ENCODE assay signal across 11 cellular contexts in the genomic region with DNA sequence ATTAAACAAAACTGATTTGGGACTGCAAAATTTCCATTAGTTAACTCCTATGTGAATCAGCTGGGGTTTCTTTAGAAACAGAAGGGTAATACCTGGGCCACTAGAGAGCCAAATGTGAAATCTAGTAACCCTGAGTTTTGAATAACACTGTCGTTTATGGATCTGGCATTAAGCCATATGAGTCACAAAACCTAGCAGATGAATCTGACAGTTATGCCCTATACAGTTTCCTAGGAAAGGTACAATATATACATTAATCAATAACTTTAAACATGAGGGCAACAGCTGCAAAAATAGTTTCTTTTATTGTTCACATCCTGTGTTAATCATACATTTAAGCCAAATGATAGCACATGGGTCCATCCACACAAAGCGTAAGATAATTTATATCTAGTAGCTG. TPM values are rescaled to one million over a fixed set of nuclear protein-coding genes. Genes with fewer than 3 reads are reported as not detected.
A peak's percentile ranks its signal among the peaks of the same experiment; 100 is the strongest.
DNase-seq lines count a peak whose midpoint lies in the region; ATAC-seq and TF ChIP-seq lines count a peak whose summit lies in the region.
"Had no signal": no experiment of that assay in that cellular context is flagged by ENCODE, and none has a peak within 500 bp of the region (broad histone marks: within the 10 kb centered on the region; RNA-seq: fewer than 3 reads in every experiment).

No MANE protein-coding gene starts in this region.

- H2AFZ ChIP-seq in SK-N-SH (ENCODE audit: low read depth) = no peak overlapping the region

- no peaks in the 10 kb centered on the region for H3K36me3 ChIP-seq in SK-N-SH (replicated peaks in 1 of 2; ENCODE audit: control insufficient read depth in 1 of 2, insufficient read depth in 2 of 2, low read length in 1 of 2)
- no peaks in the 10 kb centered on the region for H3K36me3 ChIP-seq in effector memory CD4-positive, alpha-beta T cell (ENCODE audit: control insufficient read depth, insufficient read depth, low read length)
- no peaks in the 10 kb centered on the region for H3K36me3 ChIP-seq in right lobe of liver

- H3K9me3 ChIP-seq in SK-N-SH = no peaks in the 10 kb centered on the region
- H3K9me3 ChIP-seq in effector memory CD4-positive, alpha-beta T cell (ENCODE audit: control insufficient read depth, low read length) = no peaks in the 10 kb centered on the region
- H3K9me3 ChIP-seq in right lobe of liver = no peaks in the 10 kb centered on the region

- intact Hi-C loops in right lobe of liver (cut with DNase I) = no loop called here

- H3K79me2 ChIP-seq in SK-N-SH (ENCODE audit: insufficient read depth) = peaks cover 16% of the 10 kb centered on the region

- H3K9me2 ChIP-seq in SK-N-SH = no peaks in the 10 kb centered on the region

- H3K9ac ChIP-seq in SK-N-SH = no peak overlapping the region

- CTCF ChIA-PET in SK-N-SH (lab: Yijun Ruan, JAX) = no interaction called here

- TF ChIP-seq CTCF in SK-N-SH (IDR thresholded peaks at IDR 0.05) (no peak), right lobe of liver (IDR thresholded peaks at IDR 0.05) (no peak)

- H3K4me2 ChIP-seq in SK-N-SH = no peak overlapping the region

- H3K27ac ChIP-seq in SK-N-SH (ENCODE audit: low read depth in 2 of 2, low read length in 1 of 2) (peak overlapping the region in 1 of 2 experiments; percentile 20; a peak in 2 of 4 replicates), right lobe of liver (no peak overlapping the region)
- H3K27ac ChIP-seq in effector memory CD4-positive, alpha-beta T cell (ENCODE audit: insufficient read depth, low read length, poor library complexity, severe bottlenecking) = no peak overlapping the region

- no peak for TF ChIP-seq RAD21 in SK-N-SH (IDR thresholded peaks at IDR 0.05; ENCODE audit: low read length)

- no peak overlapping the region for H3K4me3 ChIP-seq in SK-N-SH (ENCODE audit: low read depth in 2 of 2, low read length in 1 of 2)
- H3K4me3 ChIP-seq in effector memory CD4-positive, alpha-beta T cell (ENCODE audit: insufficient read depth, low read depth, low read length, poor library complexity, severe bottlenecking) = no peak overlapping the region
- no peak overlapping the region for H3K4me3 ChIP-seq in right lobe of liver

- H3K27me3 ChIP-seq in SK-N-SH (ENCODE audit: insufficient read depth) = no peaks in the 10 kb centered on the region
- H3K27me3 ChIP-seq in effector memory CD4-positive, alpha-beta T cell (replicated peaks; ENCODE audit: control insufficient read depth, insufficient read depth, low read length, poor library complexity, severe bottlenecking) = no peaks in the 10 kb centered on the region
- H3K27me3 ChIP-seq in right lobe of liver = no peaks in the 10 kb centered on the region

- H3K4me1 ChIP-seq in SK-N-SH (ENCODE audit: control insufficient read depth in 1 of 2, insufficient read depth in 2 of 2, low read depth in 1 of 2, low read length in 1 of 2) (peaks cover 11 to 33% of the 10 kb centered on the region in 2 experiments; a peak in 3 of 4 replicates), right lobe of liver (no peaks in the 10 kb centered on the region)
- H3K4me1 ChIP-seq in effector memory CD4-positive, alpha-beta T cell (ENCODE audit: control insufficient read depth, insufficient read depth, low read length, poor library complexity, severe bottlenecking) = no peaks in the 10 kb centered on the region

- POLR2A ChIA-PET in SK-N-SH (lab: Yijun Ruan, JAX) = no interaction called here

- TF ChIP-seq POLR2A in right lobe of liver (IDR thresholded peaks at IDR 0.05) = no peak

- H3F3A ChIP-seq in SK-N-SH (replicated peaks; ENCODE audit: insufficient read depth) = peaks cover 28% of the 10 kb centered on the region

- 36% methylated on average over 2 of the region's 2 CpGs for WGBS in SK-N-SH (ENCODE audit: low lambda C conversion rate)
- WGBS in right lobe of liver (ENCODE audit: insufficient coverage, low coverage, low lambda C conversion rate, missing lambda C conversion rate) = 63% methylated on average over 2 of the region's 2 CpGs

- peak; percentile 55 for ATAC-seq in GM21528 (IDR thresholded peaks at IDR 0.05; ENCODE audit: low FRiP score, unreplicated experiment)
- no peak for ATAC-seq in right lobe of liver
- no peak for ATAC-seq in GM18873 (IDR thresholded peaks at IDR 0.05; ENCODE audit: low FRiP score, unreplicated experiment)

- DNase-seq in NCI-H1105 (lab: John Stamatoyannopoulos, UW) (peak; percentile 40), SK-N-SH (no peak), myocyte (ENCODE audit: low read depth) (peak; percentile 46), UCSD-AML1 (lab: John Stamatoyannopoulos, UW; ENCODE audit: unreplicated experiment) (no peak), right lobe of liver (no peak)
- DNase-seq in effector memory CD4-positive, alpha-beta T cell = no peak
- DNase-seq: activated CD4-positive, alpha-beta memory T cell treated with anti-CD3 and anti-CD28 coated beads for 36 hours; islet precursor cell; NK-92 treated with Interleukin-12 subunit alpha and Interleukin-12 subunit beta, amount 100 ng/mL, for 24 hours had no signal

- H4K20me1 ChIP-seq in SK-N-SH (ENCODE audit: insufficient read depth) = peaks cover 4% of the 10 kb centered on the region; the same call in 1 of the 2 replicates

- no peak for TF ChIP-seq EP300 in SK-N-SH (IDR thresholded peaks at IDR 0.05; ENCODE audit: borderline replicate concordance in 1 of 2, low read depth in 1 of 2, low read length in 1 of 2)

TF ChIP-seq in SK-N-SH, 30 proteins besides CTCF, POLR2A, EP300 and RAD21 (continues in another document):
- no peak for TF ChIP-seq FOXJ3 (CRISPR knock-in tag; IDR thresholded peaks at IDR 0.05)
- peak; percentile 44; the same call in 1 of the 2 replicates for TF ChIP-seq FOSL2 (IDR thresholded peaks at IDR 0.05; ENCODE audit: borderline replicate concordance, low read depth)
- TF ChIP-seq CHD2 (IDR thresholded peaks at IDR 0.05; ENCODE audit: low read length, partially characterized antibody) = no peak
- no peak for TF ChIP-seq TAF1 (IDR thresholded peaks at IDR 0.05; ENCODE audit: borderline replicate concordance, low read depth, low read length)
- TF ChIP-seq, protein P1, sequence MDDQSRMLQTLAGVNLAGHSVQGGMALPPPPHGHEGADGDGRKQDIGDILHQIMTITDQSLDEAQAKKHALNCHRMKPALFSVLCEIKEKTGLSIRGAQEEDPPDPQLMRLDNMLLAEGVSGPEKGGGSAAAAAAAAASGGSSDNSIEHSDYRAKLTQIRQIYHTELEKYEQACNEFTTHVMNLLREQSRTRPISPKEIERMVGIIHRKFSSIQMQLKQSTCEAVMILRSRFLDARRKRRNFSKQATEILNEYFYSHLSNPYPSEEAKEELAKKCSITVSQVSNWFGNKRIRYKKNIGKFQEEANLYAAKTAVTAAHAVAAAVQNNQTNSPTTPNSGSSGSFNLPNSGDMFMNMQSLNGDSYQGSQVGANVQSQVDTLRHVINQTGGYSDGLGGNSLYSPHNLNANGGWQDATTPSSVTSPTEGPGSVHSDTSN (IDR thresholded peaks at IDR 0.05) = 0 out of 2 replicates have a peak, but pooled peaks have one; percentile 36
- TF ChIP-seq NFIC (IDR thresholded peaks at IDR 0.05; ENCODE audit: borderline replicate concordance) = peak; percentile 74
- TF ChIP-seq, protein P2, sequence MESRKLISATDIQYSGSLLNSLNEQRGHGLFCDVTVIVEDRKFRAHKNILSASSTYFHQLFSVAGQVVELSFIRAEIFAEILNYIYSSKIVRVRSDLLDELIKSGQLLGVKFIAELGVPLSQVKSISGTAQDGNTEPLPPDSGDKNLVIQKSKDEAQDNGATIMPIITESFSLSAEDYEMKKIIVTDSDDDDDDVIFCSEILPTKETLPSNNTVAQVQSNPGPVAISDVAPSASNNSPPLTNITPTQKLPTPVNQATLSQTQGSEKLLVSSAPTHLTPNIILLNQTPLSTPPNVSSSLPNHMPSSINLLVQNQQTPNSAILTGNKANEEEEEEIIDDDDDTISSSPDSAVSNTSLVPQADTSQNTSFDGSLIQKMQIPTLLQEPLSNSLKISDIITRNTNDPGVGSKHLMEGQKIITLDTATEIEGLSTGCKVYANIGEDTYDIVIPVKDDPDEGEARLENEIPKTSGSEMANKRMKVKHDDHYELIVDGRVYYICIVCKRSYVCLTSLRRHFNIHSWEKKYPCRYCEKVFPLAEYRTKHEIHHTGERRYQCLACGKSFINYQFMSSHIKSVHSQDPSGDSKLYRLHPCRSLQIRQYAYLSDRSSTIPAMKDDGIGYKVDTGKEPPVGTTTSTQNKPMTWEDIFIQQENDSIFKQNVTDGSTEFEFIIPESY (IDR thresholded peaks at IDR 0.05; ENCODE audit: borderline replicate concordance, low read depth) = no peak
- TF ChIP-seq, protein P3, sequence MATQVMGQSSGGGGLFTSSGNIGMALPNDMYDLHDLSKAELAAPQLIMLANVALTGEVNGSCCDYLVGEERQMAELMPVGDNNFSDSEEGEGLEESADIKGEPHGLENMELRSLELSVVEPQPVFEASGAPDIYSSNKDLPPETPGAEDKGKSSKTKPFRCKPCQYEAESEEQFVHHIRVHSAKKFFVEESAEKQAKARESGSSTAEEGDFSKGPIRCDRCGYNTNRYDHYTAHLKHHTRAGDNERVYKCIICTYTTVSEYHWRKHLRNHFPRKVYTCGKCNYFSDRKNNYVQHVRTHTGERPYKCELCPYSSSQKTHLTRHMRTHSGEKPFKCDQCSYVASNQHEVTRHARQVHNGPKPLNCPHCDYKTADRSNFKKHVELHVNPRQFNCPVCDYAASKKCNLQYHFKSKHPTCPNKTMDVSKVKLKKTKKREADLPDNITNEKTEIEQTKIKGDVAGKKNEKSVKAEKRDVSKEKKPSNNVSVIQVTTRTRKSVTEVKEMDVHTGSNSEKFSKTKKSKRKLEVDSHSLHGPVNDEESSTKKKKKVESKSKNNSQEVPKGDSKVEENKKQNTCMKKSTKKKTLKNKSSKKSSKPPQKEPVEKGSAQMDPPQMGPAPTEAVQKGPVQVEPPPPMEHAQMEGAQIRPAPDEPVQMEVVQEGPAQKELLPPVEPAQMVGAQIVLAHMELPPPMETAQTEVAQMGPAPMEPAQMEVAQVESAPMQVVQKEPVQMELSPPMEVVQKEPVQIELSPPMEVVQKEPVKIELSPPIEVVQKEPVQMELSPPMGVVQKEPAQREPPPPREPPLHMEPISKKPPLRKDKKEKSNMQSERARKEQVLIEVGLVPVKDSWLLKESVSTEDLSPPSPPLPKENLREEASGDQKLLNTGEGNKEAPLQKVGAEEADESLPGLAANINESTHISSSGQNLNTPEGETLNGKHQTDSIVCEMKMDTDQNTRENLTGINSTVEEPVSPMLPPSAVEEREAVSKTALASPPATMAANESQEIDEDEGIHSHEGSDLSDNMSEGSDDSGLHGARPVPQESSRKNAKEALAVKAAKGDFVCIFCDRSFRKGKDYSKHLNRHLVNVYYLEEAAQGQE (IDR thresholded peaks at IDR 0.05; ENCODE audit: low read depth, low read length) = no peak
- peak; percentile 50 for TF ChIP-seq TCF12 (IDR thresholded peaks at IDR 0.05)

RNA-seq across cellular contexts. Expression of a gene that starts 56.9 kb away (rescaled TPM):
- 507 and 662 TPM in 2 replicates for polyA plus RNA-seq in SK-N-SH (2012; rRNA removed)
- polyA plus RNA-seq in SK-N-SH (2012; cell fraction: cytosol; rRNA removed) = 705 and 812 TPM in 2 replicates
- 426 and 472 TPM in 2 replicates for polyA plus RNA-seq in SK-N-SH (2012; cell fraction: nucleus; rRNA removed)
- total RNA-seq in myocyte (235 and 319 TPM in 2 replicates), right lobe of liver (10 to 100 TPM; 10.9 to 22.7 (median 16.8) TPM)
- 216 TPM for polyA plus RNA-seq in myocyte (2012)

Comparison
In these comparisons a context has a peak if more than half of its experiments do, and no peak if none do; other contexts are left out.
1. DNase-seq: peak in NCI-H1105 (single experiment) and myocyte (single experiment); none in SK-N-SH (single experiment), effector memory CD4-positive, alpha-beta T cell (0 of 3), UCSD-AML1 (single experiment) and right lobe of liver (0 of 3).